ENCODE assay signal across 26 cellular contexts in the genomic region with DNA sequence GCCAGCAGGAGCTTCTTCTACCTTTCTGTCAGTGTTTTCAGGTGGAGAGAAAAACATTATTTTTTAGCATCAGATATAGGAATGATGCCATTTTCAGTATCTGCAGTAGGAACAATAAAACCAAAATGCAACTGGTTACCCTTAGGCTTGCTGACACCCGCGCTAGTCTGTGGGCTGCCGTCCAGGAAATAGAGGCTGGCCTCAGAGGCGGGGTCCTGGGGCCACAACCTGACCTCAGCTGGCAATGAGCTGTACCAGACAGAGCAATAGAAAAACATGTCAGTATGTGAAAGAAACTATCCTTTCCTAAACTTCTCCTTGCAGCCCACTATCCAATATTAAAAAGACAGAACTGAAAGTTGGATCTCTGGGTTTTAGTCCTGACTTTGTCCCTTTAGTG. TPM values are rescaled to one million over a fixed set of nuclear protein-coding genes. Genes with fewer than 3 reads are reported as not detected.
"Had no signal": no experiment of that assay in that cellular context is flagged by ENCODE, and none has a peak within 500 bp of the region (broad histone marks: within the 10 kb centered on the region; RNA-seq: fewer than 3 reads in every experiment).

No MANE protein-coding gene starts in this region.

- H3K4me2 ChIP-seq: neural progenitor cell had no signal

- DNase-seq: activated CD4-positive, alpha-beta T cell treated with anti-CD3 and anti-CD28 coated beads for 4 hours; activated CD4-positive, alpha-beta T cell treated with anti-CD3 and anti-CD28 coated beads, Interleukin-2, amount 50 U/mL, for 48 hours; activated CD4-positive, CD25-positive, alpha-beta regulatory T cell; activated gamma-delta T cell; activated naive CD4-positive, alpha-beta T cell treated with anti-CD3 and anti-CD28 coated beads, Interleukin-2, amount 50 U/mL, for 16 hours; activated T-cell treated with anti-CD3 and anti-CD28 coated beads for 4 hours; aorta; caudate nucleus; dermis blood vessel endothelial cell; effector CD8-positive, alpha-beta T cell; foreskin keratinocyte; left ventricle myocardium superior; mammary epithelial cell; naive thymus-derived CD8-positive, alpha-beta T cell; small intestine; stimulated activated CD4-positive, alpha-beta T cell treated with anti-CD3 and anti-CD28 coated beads, Interleukin-15, amount 100 ng/mL, for 24 hours; stomach; uterus had no signal

- H3K4me3 Mint-ChIP-seq: activated T-helper 1 cell treated with anti-CD3 and anti-CD28 coated beads, Interleukin-12 subunit alpha, Interleukin-12 subunit beta, Interleukin-2, Interleukin-4 antibody, amounts not matched to agents 30 ng/mL and 10 ng/mL and 1 ng/mL, durations not matched to agents 14 hours and 24 hours and 36 hours; mesothelial cell of epicardium; naive thymus-derived CD8-positive, alpha-beta T cell; neural progenitor cell; stimulated activated memory B cell treated with anti-CD40 and anti-IgM and Interleukin-4, amounts not matched to agents 10 μg/mL and 1 μg/mL and 100 μg/mL, for 72 hours had no signal

- H3K27ac Mint-ChIP-seq: activated T-helper 1 cell treated with anti-CD3 and anti-CD28 coated beads, Interleukin-12 subunit alpha, Interleukin-12 subunit beta, Interleukin-2, Interleukin-4 antibody, amounts not matched to agents 30 ng/mL and 10 ng/mL and 1 ng/mL, durations not matched to agents 14 hours and 24 hours and 36 hours; brain; mesothelial cell of epicardium; naive thymus-derived CD8-positive, alpha-beta T cell; neural progenitor cell; stimulated activated memory B cell treated with anti-CD40 and anti-IgM and Interleukin-4, amounts not matched to agents 10 μg/mL and 1 μg/mL and 100 μg/mL, for 72 hours had no signal

- H2AFZ ChIP-seq: neural progenitor cell had no signal

- H3K27me3 ChIP-seq: uterus had no signal

- H3K9ac ChIP-seq: neural progenitor cell had no signal

- H3K4me1 ChIP-seq: foreskin keratinocyte had no signal

- ATAC-seq: foreskin keratinocyte; left ventricle myocardium superior; naive thymus-derived CD8-positive, alpha-beta T cell; sciatic nerve; stimulated activated memory B cell treated with anti-CD40 and anti-IgM and Interleukin-4, amounts not matched to agents 10 μg/mL and 1 μg/mL and 100 μg/mL, for 72 hours had no signal

- H3K27ac ChIP-seq: foreskin keratinocyte, neural progenitor cell, stomach, suprapubic skin, tibial nerve, uterus had no signal

- H3K4me1 Mint-ChIP-seq: stimulated activated memory B cell treated with anti-CD40 and anti-IgM and Interleukin-4, amounts not matched to agents 10 μg/mL and 1 μg/mL and 100 μg/mL, for 72 hours had no signal

- H3K36me3 ChIP-seq: neural progenitor cell, stomach, suprapubic skin, tibial nerve, uterus had no signal

- H3K9me3 Mint-ChIP-seq: activated T-helper 1 cell treated with anti-CD3 and anti-CD28 coated beads, Interleukin-12 subunit alpha, Interleukin-12 subunit beta, Interleukin-2, Interleukin-4 antibody, amounts not matched to agents 30 ng/mL and 10 ng/mL and 1 ng/mL, durations not matched to agents 14 hours and 24 hours and 36 hours; brain; mesothelial cell of epicardium; stimulated activated memory B cell treated with anti-CD40 and anti-IgM and Interleukin-4, amounts not matched to agents 10 μg/mL and 1 μg/mL and 100 μg/mL, for 72 hours had no signal

- H3K4me3 ChIP-seq: neural progenitor cell, stomach, suprapubic skin, tibial nerve, uterus had no signal

- H3K36me3 Mint-ChIP-seq: brain; mesothelial cell of epicardium; naive thymus-derived CD8-positive, alpha-beta T cell; stimulated activated memory B cell treated with anti-CD40 and anti-IgM and Interleukin-4, amounts not matched to agents 10 μg/mL and 1 μg/mL and 100 μg/mL, for 72 hours had no signal

RNA-seq across cellular contexts. Expression of a gene that starts 4.6 kb away (rescaled TPM):
- total RNA-seq: activated T-helper 1 cell treated with anti-CD3 and anti-CD28 coated beads, Interleukin-12 subunit alpha, Interleukin-12 subunit beta, Interleukin-2, Interleukin-4 antibody, amounts not matched to agents 30 ng/mL and 10 ng/mL and 1 ng/mL, durations not matched to agents 14 hours and 24 hours and 36 hours; dermis blood vessel endothelial cell; naive thymus-derived CD8-positive, alpha-beta T cell; sciatic nerve; tibial nerve had no signal
- polyA plus RNA-seq: naive thymus-derived CD8-positive, alpha-beta T cell had no signal
